Comparison of ENCODE assay signal across 8 cellular contexts in genomic region chr13:19959831-19960672, GRCh38. TPM values are rescaled to one million over a fixed set of nuclear protein-coding genes. Genes with fewer than 3 reads are reported as not detected.
DNase-seq lines count a peak whose midpoint lies in the region; ATAC-seq, FAIRE-seq and TF ChIP-seq lines count a peak whose summit lies in the region.

No MANE protein-coding gene starts in this region.

- H3K9me3 Mint-ChIP-seq in activated CD8-positive, alpha-beta memory T cell treated with anti-CD3 and anti-CD28 coated beads, Interleukin-2, amount 10 ng/mL, durations not matched to agents 7 days and 5 days (ENCODE audit: low read depth) = no peaks in the 10 kb centered on the region
- H3K9me3 Mint-ChIP-seq in endodermal cell = no peaks in the 10 kb centered on the region
- H3K9me3 Mint-ChIP-seq in mesothelial cell of epicardium = peaks cover 8% of the 10 kb centered on the region

- peak overlapping the region; percentile 95 for H3K4me3 Mint-ChIP-seq in activated CD8-positive, alpha-beta memory T cell treated with anti-CD3 and anti-CD28 coated beads, Interleukin-2, amount 10 ng/mL, durations not matched to agents 7 days and 5 days
- H3K4me3 Mint-ChIP-seq in endodermal cell (peak overlapping the region; percentile 97), mesothelial cell of epicardium (peak overlapping the region; percentile 98)

- CTCF ChIA-PET in activated CD8-positive, alpha-beta memory T cell treated with anti-CD3 and anti-CD28 coated beads, Interleukin-2, amount 10 ng/mL, durations not matched to agents 7 days and 5 days (lab: Charles Lee) = interaction anchor here (0.7 to 1.2 kb wide), 11 partner anchors 9 to 177 kb away, joined by 3 to 9 read pairs (median 4); partner anchors contain the start of genes PSPC1 and ZMYM5

- H3K36me3 ChIP-seq in endodermal cell (ENCODE audit: control insufficient read depth, insufficient read depth, low read length) = peaks cover 42% of the 10 kb centered on the region

- peak overlapping the region; percentile 90 for H3K9ac ChIP-seq in endodermal cell (ENCODE audit: extremely low read depth, low read length, poor library complexity, severe bottlenecking)

- 12 to 24% methylated on average over 6 to 14 of the region's 14 CpGs for WGBS in endodermal cell (ENCODE audit: insufficient coverage in 1 of 2, insufficient read length in 1 of 2), 2 experiments

- peak overlapping the region; percentile 95 for H3K27ac Mint-ChIP-seq in activated CD8-positive, alpha-beta memory T cell treated with anti-CD3 and anti-CD28 coated beads, Interleukin-2, amount 10 ng/mL, durations not matched to agents 7 days and 5 days
- H3K27ac Mint-ChIP-seq in endodermal cell (peak overlapping the region; percentile 99), mesothelial cell of epicardium (peak overlapping the region; percentile 96)

- peaks cover 7% of the 10 kb centered on the region for H3K36me3 Mint-ChIP-seq in activated CD8-positive, alpha-beta memory T cell treated with anti-CD3 and anti-CD28 coated beads, Interleukin-2, amount 10 ng/mL, durations not matched to agents 7 days and 5 days
- H3K36me3 Mint-ChIP-seq in endodermal cell (ENCODE audit: low read depth) = peaks cover 33% of the 10 kb centered on the region
- peaks cover 4% of the 10 kb centered on the region for H3K36me3 Mint-ChIP-seq in mesothelial cell of epicardium

- H3K27ac ChIP-seq in endodermal cell (ENCODE audit: low read depth, low read length) = peak overlapping the region; percentile 93

- no peaks in the 10 kb centered on the region for H3K27me3 ChIP-seq in endodermal cell (ENCODE audit: control insufficient read depth, insufficient read depth, low read length, poor library complexity, severe bottlenecking)

- DNase-seq in Caki2 (ENCODE audit: low read depth) = peak; percentile 80
- DNase-seq in HTR-8/SVneo (ENCODE audit: insufficient read length, low spot score) = peak; percentile 84
- DNase-seq in NOMO-1 (lab: John Stamatoyannopoulos, UW; ENCODE audit: unreplicated experiment in 2 of 2) = peak; percentile 98
- DNase-seq in activated CD8-positive, alpha-beta memory T cell treated with anti-CD3 and anti-CD28 coated beads, Interleukin-2, amount 10 ng/mL, durations not matched to agents 7 days and 5 days = peak; percentile 93
- DNase-seq in endodermal cell = peak; percentile 93
- peak; percentile 71 to 80 for DNase-seq in mesothelial cell of epicardium (ENCODE audit: low spot score in 2 of 2, unreplicated experiment in 2 of 2)
- DNase-seq in stimulated activated CD8-positive, alpha-beta memory T cell treated with anti-CD3 and anti-CD28 coated beads, Interleukin-15, amount 100 ng/mL, for 4 hours (ENCODE audit: low read depth in 2 of 2) = peak; percentile 68 to 86

- peaks cover 7% of the 10 kb centered on the region for H3K27me3 Mint-ChIP-seq in activated CD8-positive, alpha-beta memory T cell treated with anti-CD3 and anti-CD28 coated beads, Interleukin-2, amount 10 ng/mL, durations not matched to agents 7 days and 5 days
- H3K27me3 Mint-ChIP-seq in endodermal cell (ENCODE audit: insufficient read depth) (no peaks in the 10 kb centered on the region), mesothelial cell of epicardium (ENCODE audit: low read depth) (no peaks in the 10 kb centered on the region)

- no peaks in the 10 kb centered on the region for H3K4me1 ChIP-seq in endodermal cell (ENCODE audit: control insufficient read depth, insufficient read depth, low read length)

- H3K4me3 ChIP-seq in endodermal cell (ENCODE audit: low read length) = peak overlapping the region; percentile 99

- peak; percentile 86 for TF ChIP-seq CTCF in endodermal cell (conservative IDR thresholded peaks at IDR 0.05)
- TF ChIP-seq CTCF in mesothelial cell of epicardium (IDR thresholded peaks at IDR 0.05; ENCODE audit: unreplicated experiment) = peak; percentile 77

- H3K9me3 ChIP-seq in endodermal cell (ENCODE audit: control insufficient read depth, low read length) = peaks cover 9% of the 10 kb centered on the region

- ATAC-seq in GM21360 (IDR thresholded peaks at IDR 0.05; ENCODE audit: unreplicated experiment) = peak; percentile 34
- peak; percentile 37 for ATAC-seq in activated CD8-positive, alpha-beta memory T cell treated with anti-CD3 and anti-CD28 coated beads, Interleukin-2, amount 10 ng/mL, durations not matched to agents 7 days and 5 days

- FAIRE-seq in HTR-8/SVneo (lab: Jason Lieb, UNC) = peak; percentile 63

- peaks cover 27% of the 10 kb centered on the region for H3K4me1 Mint-ChIP-seq in activated CD8-positive, alpha-beta memory T cell treated with anti-CD3 and anti-CD28 coated beads, Interleukin-2, amount 10 ng/mL, durations not matched to agents 7 days and 5 days
- H3K4me1 Mint-ChIP-seq in endodermal cell (peaks cover 18% of the 10 kb centered on the region), mesothelial cell of epicardium (peaks cover 29% of the 10 kb centered on the region)

- in situ Hi-C loops in Caki2 (cut with HindIII; ENCODE audit: low pct_unique_long_range_greater_than_20kb, low sequenced_read_pairs) = no loop called here

RNA-seq across cellular contexts. Expression of gene ZMYM2, which starts 1.5 kb away (rescaled TPM):
- 14.9 and 42.8 TPM in 2 replicates for total RNA-seq in Caki2 (2014; rRNA removed; shearing (Covaris generic); ENCODE audit: low replicate concordance)
- total RNA-seq in activated CD8-positive, alpha-beta memory T cell treated with anti-CD3 and anti-CD28 coated beads, Interleukin-2, amount 10 ng/mL, durations not matched to agents 7 days and 5 days = 10 to 100 TPM; 51.6 to 67.6 TPM
- total RNA-seq in endodermal cell (100 to 1,000 TPM; 200 to 207 TPM), mesothelial cell of epicardium (206 to 212 TPM (median 208 TPM) in 3 replicates)
- 115 TPM for polyA plus RNA-seq in endodermal cell (2013, experiment 1 of 2)
- polyA plus RNA-seq in endodermal cell (2013, experiment 2 of 2) = 108 TPM

Comparison
In these comparisons a context has a peak if more than half of its experiments do, and no peak if none do; other contexts are left out.
1. Peak in every context shown above with its lines: DNase-seq, ATAC-seq, H3K4me3 ChIP-seq and H3K27ac ChIP-seq.